Comparison of ENCODE assay signal across 19 cellular contexts in the genomic region with DNA sequence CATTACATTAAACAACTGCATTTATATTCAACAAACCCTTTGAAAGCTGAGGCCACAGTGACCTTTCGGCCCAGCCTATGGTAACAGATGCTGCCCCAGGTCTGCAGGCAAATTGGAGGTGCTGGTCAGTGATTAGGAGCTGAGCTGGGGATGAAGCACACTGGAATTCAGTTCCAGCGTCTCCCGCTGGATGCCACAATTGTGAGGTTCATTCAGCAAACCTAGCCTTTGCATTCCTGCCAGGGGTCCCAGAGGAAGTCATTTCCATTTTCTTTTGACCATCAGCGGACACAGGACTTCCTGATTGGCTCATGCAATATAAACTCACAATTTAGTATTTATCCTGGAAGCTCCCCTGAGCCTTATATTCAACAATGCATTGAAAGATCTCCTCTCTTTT.
"Had no signal": no experiment of that assay in that cellular context is flagged by ENCODE, and none has a peak within 500 bp of the region (broad histone marks: within the 10 kb centered on the region; RNA-seq: fewer than 3 reads in every experiment).

No MANE protein-coding gene starts in this region.

- H3K4me3 Mint-ChIP-seq: activated B cell treated with CpG ODN at 0.5 μM for 24 hours; activated CD4-positive, alpha-beta T cell treated with anti-CD3 and anti-CD28 coated beads for 36 hours; activated naive CD8-positive, alpha-beta T cell treated with anti-CD3 and anti-CD28 coated beads for 36 hours; activated T-cell treated with anti-CD3 and anti-CD28 coated beads, Interleukin-2, amount 50 U/mL, for 4 hours; stimulated activated memory B cell treated with anti-CD40 and anti-IgM and Interleukin-4, amounts not matched to agents 10 μg/mL and 1 μg/mL and 100 μg/mL, for 72 hours had no signal

- H3K27me3 Mint-ChIP-seq: activated naive CD8-positive, alpha-beta T cell treated with anti-CD3 and anti-CD28 coated beads for 36 hours had no signal

- H3K27ac ChIP-seq: heart right ventricle, stomach, suprapubic skin, transverse colon had no signal

- H3K27ac Mint-ChIP-seq: activated B cell treated with CpG ODN at 0.5 μM for 24 hours; activated CD4-positive, alpha-beta T cell treated with anti-CD3 and anti-CD28 coated beads for 36 hours; activated naive CD8-positive, alpha-beta T cell treated with anti-CD3 and anti-CD28 coated beads for 36 hours; stimulated activated memory B cell treated with anti-CD40 and anti-IgM and Interleukin-4, amounts not matched to agents 10 μg/mL and 1 μg/mL and 100 μg/mL, for 72 hours had no signal

- H3K27me3 ChIP-seq: suprapubic skin, transverse colon had no signal

- H3K9me3 ChIP-seq: heart right ventricle, stomach, suprapubic skin, transverse colon had no signal

- H3K4me1 Mint-ChIP-seq: activated B cell treated with CpG ODN at 0.5 μM for 24 hours; activated CD4-positive, alpha-beta T cell treated with anti-CD3 and anti-CD28 coated beads for 36 hours; activated naive CD8-positive, alpha-beta T cell treated with anti-CD3 and anti-CD28 coated beads for 36 hours; stimulated activated memory B cell treated with anti-CD40 and anti-IgM and Interleukin-4, amounts not matched to agents 10 μg/mL and 1 μg/mL and 100 μg/mL, for 72 hours had no signal

- H3K4me3 ChIP-seq: heart right ventricle, stomach, suprapubic skin, transverse colon had no signal

- H3K9me3 Mint-ChIP-seq: activated B cell treated with CpG ODN at 0.5 μM for 24 hours; activated naive CD8-positive, alpha-beta T cell treated with anti-CD3 and anti-CD28 coated beads for 36 hours; activated T-cell treated with anti-CD3 and anti-CD28 coated beads, Interleukin-2, amount 50 U/mL, for 4 hours; stimulated activated memory B cell treated with anti-CD40 and anti-IgM and Interleukin-4, amounts not matched to agents 10 μg/mL and 1 μg/mL and 100 μg/mL, for 72 hours had no signal

- DNase-seq: activated B cell treated with CpG ODN at 0.5 μM for 24 hours; activated CD4-positive, alpha-beta T cell treated with anti-CD3 and anti-CD28 coated beads for 36 hours; activated CD4-positive, alpha-beta T cell treated with anti-CD3 and anti-CD28 coated beads, Interleukin-2, amount 50 U/mL, for 48 hours; activated CD8-positive, alpha-beta memory T cell treated with anti-CD3 and anti-CD28 coated beads, Interleukin-2, amount 50 U/mL, for 48 hours; activated naive CD4-positive, alpha-beta T cell treated with Interleukin-2 at 50 U/mL for 16 hours; activated naive CD8-positive, alpha-beta T cell treated with anti-CD3 and anti-CD28 coated beads for 36 hours; activated T-cell treated with anti-CD3 and anti-CD28 coated beads, Interleukin-2, amount 50 U/mL, for 4 hours; central memory CD4-positive, alpha-beta T cell; erythroblast; foreskin fibroblast; heart right ventricle; left ventricle myocardium superior; small intestine; stomach; T-helper 1 cell; T1000; transverse colon had no signal

- H3K36me3 ChIP-seq: heart right ventricle, stomach, suprapubic skin, transverse colon had no signal

- H3K36me3 Mint-ChIP-seq: activated naive CD8-positive, alpha-beta T cell treated with anti-CD3 and anti-CD28 coated beads for 36 hours; stimulated activated memory B cell treated with anti-CD40 and anti-IgM and Interleukin-4, amounts not matched to agents 10 μg/mL and 1 μg/mL and 100 μg/mL, for 72 hours had no signal

- H3K4me1 ChIP-seq: stomach, suprapubic skin had no signal
